ENCODE assay signal across 1 cellular context in the genomic region with DNA sequence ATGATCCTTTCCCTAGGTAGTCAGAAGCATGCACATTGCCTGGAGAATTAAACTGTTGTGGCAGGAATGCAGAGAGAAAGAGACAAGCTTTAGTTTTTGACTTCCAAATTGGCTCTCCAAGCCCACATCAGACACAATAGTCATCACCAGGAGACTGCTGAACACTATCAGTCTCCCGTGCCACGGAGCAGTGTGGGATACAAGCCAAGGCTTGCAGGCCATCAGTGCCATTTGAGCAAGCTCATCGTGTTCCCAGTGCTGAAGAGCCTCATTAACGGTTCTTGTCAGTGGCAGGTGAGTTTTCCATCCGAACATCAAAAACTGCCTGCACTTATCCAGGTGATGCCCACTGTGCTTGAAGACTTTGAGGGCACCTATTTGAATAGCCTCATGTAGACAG.
TF ChIP-seq lines count a peak whose summit lies in the region.

No MANE protein-coding gene starts in this region.

TF ChIP-seq in H1, 55 proteins besides CTCF, POLR2A, EP300 and RAD21 (continued from another document):
- TF ChIP-seq ATF2 (IDR thresholded peaks at IDR 0.05; ENCODE audit: low read length), result no peak
- no peak for TF ChIP-seq SP1 (IDR thresholded peaks at IDR 0.05; ENCODE audit: low read depth, low read length)
- no peak for TF ChIP-seq MAFK (IDR thresholded peaks at IDR 0.05; ENCODE audit: low read depth, low read length)
- TF ChIP-seq PHF8 (conservative IDR thresholded peaks at IDR 0.05; ENCODE audit: low read depth, low read length), result no peak
- no peak for TF ChIP-seq POU5F1 (IDR thresholded peaks at IDR 0.05; ENCODE audit: low read depth, low read length)
- TF ChIP-seq SIX5 (IDR thresholded peaks at IDR 0.05; ENCODE audit: low read depth, low read length), result no peak
- no peak for TF ChIP-seq CREB1 (IDR thresholded peaks at IDR 0.05)
- no peak for TF ChIP-seq CBX5 (IDR thresholded peaks at IDR 0.05; ENCODE audit: low read depth, low read length)
- TF ChIP-seq CTBP2 (IDR thresholded peaks at IDR 0.05; ENCODE audit: borderline replicate concordance, insufficient read depth, insufficient read length, low read length), result no peak
- no peak for TF ChIP-seq SAP30 (IDR thresholded peaks at IDR 0.05; ENCODE audit: insufficient read depth, insufficient replicate concordance, low read length)
- TF ChIP-seq HDAC2 (IDR thresholded peaks at IDR 0.05; ENCODE audit: borderline replicate concordance in 1 of 2, low read depth in 2 of 2, low read length in 2 of 2), result no peak
- TF ChIP-seq HDAC6 (IDR thresholded peaks at IDR 0.05; ENCODE audit: low read depth, low read length), result no peak
- no peak for TF ChIP-seq RFX5 (IDR thresholded peaks at IDR 0.05; ENCODE audit: borderline replicate concordance, low read depth, low read length)
- no peak for TF ChIP-seq EGR1 (IDR thresholded peaks at IDR 0.05; ENCODE audit: borderline replicate concordance, low read depth, low read length)
TF ChIP-seq in H1: peak in this region for 0.
